Comparison of ENCODE assay signal across 27 cellular contexts in genomic region chr9:94746541-94747505, GRCh38. TPM values are rescaled to one million over a fixed set of nuclear protein-coding genes. Genes with fewer than 3 reads are reported as not detected.
DNase-seq lines count a peak whose midpoint lies in the region; ATAC-seq, FAIRE-seq and TF ChIP-seq lines count a peak whose summit lies in the region.
"Had no signal": no experiment of that assay in that cellular context is flagged by ENCODE, and none has a peak within 500 bp of the region (broad histone marks: within the 10 kb centered on the region; RNA-seq: fewer than 3 reads in every experiment).

No MANE protein-coding gene starts in this region.

- BruUV-seq in endothelial cell of umbilical vein (replicated peaks; lab: Mats Ljungman, UMichigan), result no TSS peak

- H3K9me1 ChIP-seq in endothelial cell of umbilical vein (replicated peaks; ENCODE audit: control insufficient read depth, extremely low read depth, insufficient read depth, low read length), result no peaks in the 10 kb centered on the region

- ATAC-seq in HG03280 (IDR thresholded peaks at IDR 0.05; ENCODE audit: unreplicated experiment) (no peak), HG03095 (IDR thresholded peaks at IDR 0.05; ENCODE audit: unreplicated experiment) (no peak), HG02759 (IDR thresholded peaks at IDR 0.05; ENCODE audit: unreplicated experiment) (no peak)
- ATAC-seq: activated CD8-positive, alpha-beta memory T cell treated with anti-CD3 and anti-CD28 coated beads, Interleukin-2, amount 10 ng/mL, durations not matched to agents 7 days and 5 days; activated naive CD8-positive, alpha-beta T cell treated with anti-CD3 and anti-CD28 coated beads, Interleukin-2, amount 50 U/mL, for 24 hours; HCT116; sciatic nerve; stimulated activated effector memory CD8-positive, alpha-beta T cell treated with anti-CD3 and anti-CD28 coated beads, Interleukin-12 subunit alpha, Interleukin-12 subunit beta, amount 100 ng/mL, for 72 hours; upper lobe of right lung had no signal

- no peak overlapping the region for H3K18ac ChIP-seq in trophoblast cell (ENCODE audit: low read length)

- no peak overlapping the region for H3K4ac ChIP-seq in trophoblast cell (ENCODE audit: low read depth, low read length)

- H3K27ac ChIP-seq in HEK293 (ENCODE audit: extremely low read depth, low read depth, low read length) (peak overlapping the region; percentile 38), endothelial cell of umbilical vein (ENCODE audit: insufficient read depth, low read depth, low read length) (no peak overlapping the region), trophoblast cell (ENCODE audit: low read depth, low read length) (no peak overlapping the region)
- H3K27ac ChIP-seq: neural progenitor cell, upper lobe of right lung, WERI-Rb-1 had no signal

- POLR2A ChIA-PET in HEK293 (lab: Yijun Ruan, JAX) (no interaction called here), endothelial cell of umbilical vein (lab: Charles Lee) (interaction anchor here (0.6 kb wide), 1 partner anchor 21 kb away, joined by 4 read pairs; no protein-coding TSS in a partner anchor)

- CTCF ChIA-PET in HEK293 (lab: Yijun Ruan, JAX), result no interaction called here
- CTCF ChIA-PET in endothelial cell of umbilical vein (lab: Charles Lee), result interaction anchor here (0.6 to 0.8 kb wide), 2 partner anchors 381 to 1407 kb away, joined by 3 read pairs; no protein-coding TSS in a partner anchor

- peak; percentile 18 for DNase-seq in NCI-H460 (ENCODE audit: extremely low read depth, low read depth)
- DNase-seq in endothelial cell of umbilical vein (ENCODE audit: low read depth, low spot score), result peak; percentile 17
- peak; percentile 35 to 69 for DNase-seq in trophoblast cell
- DNase-seq: activated CD4-positive, alpha-beta T cell treated with anti-CD3 and anti-CD28 coated beads, Interleukin-2, amount 50 U/mL, for 1 hour; activated CD8-positive, alpha-beta memory T cell treated with anti-CD3 and anti-CD28 coated beads, Interleukin-2, amount 10 ng/mL, durations not matched to agents 7 days and 5 days; activated naive CD8-positive, alpha-beta T cell treated with anti-CD3 and anti-CD28 coated beads, Interleukin-2, amount 50 U/mL, for 24 hours; activated T-cell treated with anti-CD3 and anti-CD28 coated beads, Interleukin-2, amount 50 U/mL, for 48 hours; C1 segment of cervical spinal cord; DMS79 treated with DMSO at 0.1 percent for 48 hours; GF-D8; NCI-H1930; NCI-H345; posterior cingulate gyrus; stimulated activated CD4-positive, alpha-beta T cell treated with anti-CD3 and anti-CD28 coated beads, Interleukin-4, amount 100 ng/mL, for 24 hours; substantia nigra; upper lobe of right lung; WERI-Rb-1 had no signal

- no peaks in the 10 kb centered on the region for H3K27me3 ChIP-seq in endothelial cell of umbilical vein (ENCODE audit: control insufficient read depth in 2 of 2, insufficient read depth in 2 of 2, low read length in 2 of 2)
- H3K27me3 ChIP-seq in trophoblast cell (ENCODE audit: insufficient read depth, low read length), result no peaks in the 10 kb centered on the region
- H3K27me3 ChIP-seq: neural progenitor cell, upper lobe of right lung had no signal

- no peak overlapping the region for H4K8ac ChIP-seq in trophoblast cell (ENCODE audit: low read depth, low read length)

- H2AK5ac ChIP-seq in trophoblast cell (ENCODE audit: low read length), result no peak overlapping the region

- no peak overlapping the region for H2BK5ac ChIP-seq in trophoblast cell (ENCODE audit: low read depth, low read length, poor library complexity)

- H3K79me2 ChIP-seq in endothelial cell of umbilical vein (ENCODE audit: control insufficient read depth, insufficient read depth, low read length) (no peaks in the 10 kb centered on the region), trophoblast cell (ENCODE audit: control insufficient read depth, insufficient read depth, low read length, poor library complexity) (no peaks in the 10 kb centered on the region)

- TF ChIP-seq POLR2A in endothelial cell of umbilical vein (IDR thresholded peaks at IDR 0.05; ENCODE audit: low read depth, low read length), result no peak

- no peak overlapping the region for H2AFZ ChIP-seq in endothelial cell of umbilical vein (ENCODE audit: low read depth, low read length)
- H2AFZ ChIP-seq in trophoblast cell (ENCODE audit: insufficient read depth, low read length, poor library complexity), result no peak overlapping the region
- H2AFZ ChIP-seq: neural progenitor cell had no signal

- TF ChIP-seq CTCF in HEK293 (tag by site-specific recombination; IDR thresholded peaks at IDR 0.05) (no peak), endothelial cell of umbilical vein (IDR thresholded peaks at IDR 0.05; ENCODE audit: extremely low read depth in 1 of 2, insufficient read depth in 1 of 2, low read depth in 1 of 2, low read length in 2 of 2) (no peak)

- H3K4me2 ChIP-seq in endothelial cell of umbilical vein (ENCODE audit: insufficient read depth, low read length) (no peak overlapping the region), trophoblast cell (ENCODE audit: low read length) (no peak overlapping the region)
- H3K4me2 ChIP-seq: neural progenitor cell had no signal

- no peak overlapping the region for H2BK12ac ChIP-seq in trophoblast cell (ENCODE audit: low read length)

- dilution Hi-C loops in endothelial cell of umbilical vein (cut with MboI; ENCODE audit: extremely low pct_ligation_motif_present, low sequenced_read_pairs), result no loop called here

- H3K4me1 ChIP-seq in HEK293 (ENCODE audit: control insufficient read depth, insufficient read depth, low read length), result peaks cover 9% of the 10 kb centered on the region; the same call in 1 of the 2 replicates
- peaks cover 10% of the 10 kb centered on the region for H3K4me1 ChIP-seq in endothelial cell of umbilical vein (ENCODE audit: control insufficient read depth, extremely low read depth, insufficient read depth, low read length)
- no peaks in the 10 kb centered on the region for H3K4me1 ChIP-seq in trophoblast cell (ENCODE audit: control insufficient read depth in 1 of 2, insufficient read depth in 2 of 2, low read length in 2 of 2)
- H3K4me1 ChIP-seq: neural progenitor cell had no signal

- H3K9me3 ChIP-seq in HEK293 (ENCODE audit: control insufficient read depth, insufficient read depth, low read depth, low read length), result no peaks in the 10 kb centered on the region
- H3K9me3 ChIP-seq in endothelial cell of umbilical vein (replicated peaks; ENCODE audit: control insufficient read depth, insufficient read depth, low read length), result no peaks in the 10 kb centered on the region
- no peaks in the 10 kb centered on the region for H3K9me3 ChIP-seq in trophoblast cell (ENCODE audit: insufficient read depth, low read depth, low read length)

- FAIRE-seq in endothelial cell of umbilical vein (lab: Jason Lieb, UNC), result no peak
- FAIRE-seq: keratinocyte had no signal

- H3K36me3 ChIP-seq in HEK293 (ENCODE audit: control insufficient read depth in 2 of 2, insufficient read depth in 1 of 2, low read length in 2 of 2) (peaks cover 0 to 8% of the 10 kb centered on the region in 2 experiments; a peak in 1 of 3 replicates), endothelial cell of umbilical vein (ENCODE audit: control insufficient read depth in 2 of 2, extremely low read depth in 1 of 2, insufficient read depth in 2 of 2, low read length in 2 of 2) (no peaks in the 10 kb centered on the region), trophoblast cell (ENCODE audit: control insufficient read depth in 1 of 2, insufficient read depth in 2 of 2, low read length in 2 of 2) (no peaks in the 10 kb centered on the region)
- H3K36me3 ChIP-seq: upper lobe of right lung had no signal

- H3K79me1 ChIP-seq in trophoblast cell (ENCODE audit: low read length), result no peaks in the 10 kb centered on the region

- H3K9ac ChIP-seq in endothelial cell of umbilical vein (replicated peaks; ENCODE audit: extremely low read depth, insufficient read depth, low read length), result no peak overlapping the region
- H3K9ac ChIP-seq in trophoblast cell (ENCODE audit: low read length), result no peak overlapping the region
- H3K9ac ChIP-seq: neural progenitor cell had no signal

- no peaks in the 10 kb centered on the region for H4K20me1 ChIP-seq in endothelial cell of umbilical vein (replicated peaks; ENCODE audit: control insufficient read depth, extremely low read depth, insufficient read depth, low read length)

- H4K91ac ChIP-seq in trophoblast cell (ENCODE audit: low read depth, low read length), result no peak overlapping the region

- no peak overlapping the region for H3K14ac ChIP-seq in trophoblast cell (ENCODE audit: low read length)

- no CpG with 5 or more reads among the region's 5 CpGs for WGBS in trophoblast cell (ENCODE audit: extremely low coverage, insufficient coverage, insufficient read length)

- intact Hi-C loops in endothelial cell of umbilical vein (cut with micrococcal nuclease), result no loop called here

- no peak overlapping the region for H2BK120ac ChIP-seq in trophoblast cell (ENCODE audit: insufficient read depth, low read length, poor library complexity)

- no peak overlapping the region for H3K23ac ChIP-seq in trophoblast cell (ENCODE audit: low read length)

- H4K12ac ChIP-seq in trophoblast cell (ENCODE audit: low read depth, low read length), result no peak overlapping the region

- H3K4me3 ChIP-seq in HEK293 (ENCODE audit: low read depth, low read length) (no peak overlapping the region), endothelial cell of umbilical vein (replicated peaks in 1 of 3; ENCODE audit: insufficient read depth in 1 of 3, low read depth in 1 of 3, low read length in 3 of 3) (no peak overlapping the region), trophoblast cell (ENCODE audit: low read depth, low read length) (no peak overlapping the region)
- H3K4me3 ChIP-seq: lung, neural progenitor cell, upper lobe of right lung had no signal

TF ChIP-seq in HEK293, 187 proteins besides CTCF, POLR2A, EP300 and RAD21 (continues in another document):
- 0 out of 2 replicates have a peak, but pooled peaks have one; percentile 22 for TF ChIP-seq ZBTB17 (tag by site-specific recombination; IDR thresholded peaks at IDR 0.05)

TF ChIP-seq in endothelial cell of umbilical vein, 7 proteins besides CTCF, POLR2A, EP300 and RAD21 (continues in another document):
- TF ChIP-seq GATA2 (IDR thresholded peaks at IDR 0.05; ENCODE audit: insufficient read depth, insufficient read length, low read depth, low read length), result no peak

RNA-seq across cellular contexts. Expression of gene AOPEP, which starts 20.3 kb away (rescaled TPM):
- 27.0 and 30.7 TPM in 2 replicates for total RNA-seq in NCI-H460 (2014; rRNA removed; shearing (Covaris generic))
- polyA plus RNA-seq in NCI-H460 (2014; cell fraction: nucleus; rRNA removed), result 36.8 and 55.2 TPM in 2 replicates
- 35.6 and 41.6 TPM in 2 replicates for total RNA-seq in endothelial cell of umbilical vein
- polyA plus RNA-seq in endothelial cell of umbilical vein, result 18.1 and 20.2 TPM in 2 replicates
- 18.4 and 19.7 TPM in 2 replicates for polyA plus RNA-seq in endothelial cell of umbilical vein (2011; cell fraction: cytosol; rRNA removed)
- 45.7 and 47.1 TPM in 2 replicates for polyA plus RNA-seq in endothelial cell of umbilical vein (2011; cell fraction: nucleus; rRNA removed)
- 18.6 and 25.0 TPM in 2 replicates for polyA plus RNA-seq in endothelial cell of umbilical vein (2012)
- 55.5 and 56.5 TPM in 2 replicates for polyA minus RNA-seq in endothelial cell of umbilical vein
- 15.1 TPM for polyA minus RNA-seq in endothelial cell of umbilical vein (2011; cell fraction: cytosol; rRNA and poly(A)+ RNA removed)
- 113 and 129 TPM in 2 replicates for polyA minus RNA-seq in endothelial cell of umbilical vein (2011; cell fraction: nucleus; rRNA and poly(A)+ RNA removed)
- polyA plus RNA-seq in trophoblast cell (2013), result 24.0 and 25.3 TPM in 2 replicates
